In the genomic region with DNA sequence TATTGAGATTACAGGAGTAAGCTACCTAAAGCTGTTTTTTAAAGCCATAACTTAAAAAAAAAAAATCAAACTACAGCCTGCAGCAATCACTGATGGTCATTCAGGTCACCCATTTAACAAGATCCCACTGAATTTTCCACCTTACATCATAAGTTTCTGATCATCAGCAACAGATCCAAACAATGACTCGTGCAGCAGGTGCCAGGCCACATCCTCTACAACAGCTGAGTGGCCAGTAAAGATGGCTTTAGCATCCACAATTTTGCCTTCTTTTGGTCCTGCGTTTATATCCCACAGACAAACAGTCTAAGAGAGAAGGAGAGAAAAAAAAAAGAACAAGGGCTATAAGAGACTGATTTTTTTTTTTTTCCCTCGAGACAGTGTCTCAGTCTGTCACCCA, we compare ENCODE assay signal across 19 cellular contexts. TPM values are rescaled to one million over a fixed set of nuclear protein-coding genes. Genes with fewer than 3 reads are reported as not detected.
DNase-seq lines count a peak whose midpoint lies in the region; ATAC-seq and TF ChIP-seq lines count a peak whose summit lies in the region.
"Had no signal": no experiment of that assay in that cellular context is flagged by ENCODE, and none has a peak within 500 bp of the region (broad histone marks: within the 10 kb centered on the region; RNA-seq: fewer than 3 reads in every experiment).

No MANE protein-coding gene starts in this region.

- H3K9me3 Mint-ChIP-seq in activated naive CD4-positive, alpha-beta T cell treated with anti-CD3 and anti-CD28 coated beads for 36 hours: no peaks in the 10 kb centered on the region
- H3K9me3 Mint-ChIP-seq in activated naive CD4-positive, alpha-beta T cell treated with anti-CD3 and anti-CD28 coated beads, Interleukin-2, amount 10 ng/mL, durations not matched to agents 7 days and 5 days: no peaks in the 10 kb centered on the region
- H3K9me3 Mint-ChIP-seq in activated T-helper 17 cell treated with anti-CD3 and anti-CD28 coated beads, Interleukin-2, amount 50 U/mL, for 72 hours: no peaks in the 10 kb centered on the region
- H3K9me3 Mint-ChIP-seq in progenitor cell of endocrine pancreas (ENCODE audit: low read depth): peaks cover 7% of the 10 kb centered on the region

- 80% methylated on average over 1 of the region's 3 CpGs; no CpG with 5 or more reads in 1 of the 2 experiments for WGBS in IMR-90 (ENCODE audit: extremely low coverage in 2 of 2, insufficient read length in 1 of 2), 2 experiments

- H4K20me1 ChIP-seq in IMR-90 (ENCODE audit: insufficient read depth, low read length): peaks cover 11% of the 10 kb centered on the region; the same call in 1 of the 2 replicates

- H3K36me3 ChIP-seq in IMR-90 (ENCODE audit: control insufficient read depth, insufficient read depth, low read length): peaks cover 26% of the 10 kb centered on the region
- H3K36me3 ChIP-seq in effector memory CD4-positive, alpha-beta T cell (ENCODE audit: control insufficient read depth, insufficient read depth, low read length): peaks cover 27% of the 10 kb centered on the region

- no peak overlapping the region for H3K4ac ChIP-seq in IMR-90 (ENCODE audit: low read depth, low read length)

- no peaks in the 10 kb centered on the region for H3K4me1 ChIP-seq in IMR-90 (ENCODE audit: control insufficient read depth, insufficient read depth, low read length)
- no peaks in the 10 kb centered on the region for H3K4me1 ChIP-seq in effector memory CD4-positive, alpha-beta T cell (ENCODE audit: control insufficient read depth, insufficient read depth, low read length, poor library complexity, severe bottlenecking)

- peaks cover 9 to 20% of the 10 kb centered on the region in 2 experiments; a peak in 2 of 4 replicates for H3K79me1 ChIP-seq in IMR-90 (ENCODE audit: low read depth in 1 of 2, low read length in 2 of 2)

- H3K9ac ChIP-seq in IMR-90 (ENCODE audit: low read depth, low read length): no peak overlapping the region

- no peak overlapping the region for H4K5ac ChIP-seq in IMR-90 (ENCODE audit: low read depth, low read length)

- no peak for TF ChIP-seq RAD21 in IMR-90 (IDR thresholded peaks at IDR 0.05; ENCODE audit: low read length)

- H4K8ac ChIP-seq in IMR-90 (ENCODE audit: low read depth in 2 of 2, low read length in 2 of 2): no peak overlapping the region

- no peak overlapping the region for H3K18ac ChIP-seq in IMR-90 (ENCODE audit: low read depth, low read length)

- ATAC-seq in IMR-90 (ENCODE audit: low read depth) (no peak), HG03354 (IDR thresholded peaks at IDR 0.05; ENCODE audit: poor library complexity, severe bottlenecking, unreplicated experiment) (no peak)
- ATAC-seq in activated T-helper 17 cell treated with anti-CD3 and anti-CD28 coated beads, Interleukin-2, amount 50 U/mL, for 72 hours (replicated peaks): no peak

- peaks cover 52% of the 10 kb centered on the region for H3K36me3 Mint-ChIP-seq in activated naive CD4-positive, alpha-beta T cell treated with anti-CD3 and anti-CD28 coated beads for 36 hours (ENCODE audit: low read depth)
- H3K36me3 Mint-ChIP-seq in activated naive CD4-positive, alpha-beta T cell treated with anti-CD3 and anti-CD28 coated beads, Interleukin-2, amount 10 ng/mL, durations not matched to agents 7 days and 5 days: peaks cover 36% of the 10 kb centered on the region
- H3K36me3 Mint-ChIP-seq in activated T-helper 17 cell treated with anti-CD3 and anti-CD28 coated beads, Interleukin-2, amount 50 U/mL, for 72 hours (ENCODE audit: low read depth): peaks cover 100% of the 10 kb centered on the region
- H3K36me3 Mint-ChIP-seq in progenitor cell of endocrine pancreas (ENCODE audit: insufficient read depth): peaks cover 46% of the 10 kb centered on the region

- no peak overlapping the region for H2BK120ac ChIP-seq in IMR-90 (ENCODE audit: low read depth, low read length)

- TF ChIP-seq CTCF in IMR-90 (conservative IDR thresholded peaks at IDR 0.05; ENCODE audit: low read depth, low read length) (no peak), progenitor cell of endocrine pancreas (IDR thresholded peaks at IDR 0.05; ENCODE audit: unreplicated experiment) (no peak)

- no peak overlapping the region for H3K14ac ChIP-seq in IMR-90 (replicated peaks; ENCODE audit: low read depth, low read length)

- H3K9me3 ChIP-seq in IMR-90 (ENCODE audit: control insufficient read depth, insufficient read depth, low read length): peaks cover 2% of the 10 kb centered on the region
- no peaks in the 10 kb centered on the region for H3K9me3 ChIP-seq in effector memory CD4-positive, alpha-beta T cell (ENCODE audit: control insufficient read depth, low read length)

- H3K4me2 ChIP-seq in IMR-90 (ENCODE audit: low read depth, low read length): no peak overlapping the region

- CTCF ChIA-PET in activated naive CD4-positive, alpha-beta T cell treated with anti-CD3 and anti-CD28 coated beads for 36 hours (lab: Charles Lee): no interaction called here
- CTCF ChIA-PET in activated naive CD4-positive, alpha-beta T cell treated with anti-CD3 and anti-CD28 coated beads, Interleukin-2, amount 10 ng/mL, durations not matched to agents 7 days and 5 days (lab: Charles Lee): no interaction called here
- CTCF ChIA-PET in IMR-90 (lab: Yijun Ruan, JAX): interaction anchor here (0.6 kb wide), 1 partner anchor 103 kb away, joined by 3 read pairs; no protein-coding TSS in a partner anchor

- intact Hi-C loops in activated naive CD4-positive, alpha-beta T cell treated with anti-CD3 and anti-CD28 coated beads for 36 hours (cut with micrococcal nuclease): no loop called here
- intact Hi-C loops in IMR-90 (cut with micrococcal nuclease): no loop called here

- POLR2A ChIA-PET in IMR-90 (lab: Charles Lee; ENCODE audit: unreplicated experiment): no interaction called here

- no peak overlapping the region for H4K91ac ChIP-seq in IMR-90 (ENCODE audit: insufficient read depth, low read depth, low read length)

- dilution Hi-C loops in IMR-90 (cut with HindIII; ENCODE audit: low sequenced_read_pairs, unreplicated experiment): no loop called here

- H3K27ac Mint-ChIP-seq in activated naive CD4-positive, alpha-beta T cell treated with anti-CD3 and anti-CD28 coated beads for 36 hours: peak overlapping the region; percentile 69
- no peak overlapping the region for H3K27ac Mint-ChIP-seq in activated naive CD4-positive, alpha-beta T cell treated with anti-CD3 and anti-CD28 coated beads, Interleukin-2, amount 10 ng/mL, durations not matched to agents 7 days and 5 days
- H3K27ac Mint-ChIP-seq in activated T-helper 17 cell treated with anti-CD3 and anti-CD28 coated beads, Interleukin-2, amount 50 U/mL, for 72 hours: peak overlapping the region; percentile 68
- peak overlapping the region; percentile 57 for H3K27ac Mint-ChIP-seq in progenitor cell of endocrine pancreas

- no peak for TF ChIP-seq POLR2A in IMR-90 (IDR thresholded peaks at IDR 0.05; ENCODE audit: low read depth, low read length)

- H2AFZ ChIP-seq in IMR-90 (replicated peaks; ENCODE audit: low read length, poor library complexity): no peak overlapping the region

- no peak overlapping the region for H3K27ac ChIP-seq in IMR-90 (ENCODE audit: insufficient read depth, low read length)
- H3K27ac ChIP-seq in effector memory CD4-positive, alpha-beta T cell (ENCODE audit: insufficient read depth, low read length, poor library complexity, severe bottlenecking): no peak overlapping the region
- H3K27ac ChIP-seq: HL-60 had no signal

- H3K4me3 Mint-ChIP-seq in activated naive CD4-positive, alpha-beta T cell treated with anti-CD3 and anti-CD28 coated beads for 36 hours: no peak overlapping the region
- H3K4me3 Mint-ChIP-seq in activated naive CD4-positive, alpha-beta T cell treated with anti-CD3 and anti-CD28 coated beads, Interleukin-2, amount 10 ng/mL, durations not matched to agents 7 days and 5 days: no peak overlapping the region
- peak overlapping the region; percentile 48 for H3K4me3 Mint-ChIP-seq in activated T-helper 17 cell treated with anti-CD3 and anti-CD28 coated beads, Interleukin-2, amount 50 U/mL, for 72 hours
- H3K4me3 Mint-ChIP-seq in progenitor cell of endocrine pancreas (ENCODE audit: low read depth): no peak overlapping the region
- H3K4me3 Mint-ChIP-seq: H9 had no signal

- H3K27me3 Mint-ChIP-seq in activated naive CD4-positive, alpha-beta T cell treated with anti-CD3 and anti-CD28 coated beads for 36 hours (ENCODE audit: low read depth): no peaks in the 10 kb centered on the region
- H3K27me3 Mint-ChIP-seq in activated naive CD4-positive, alpha-beta T cell treated with anti-CD3 and anti-CD28 coated beads, Interleukin-2, amount 10 ng/mL, durations not matched to agents 7 days and 5 days: no peaks in the 10 kb centered on the region
- no peaks in the 10 kb centered on the region for H3K27me3 Mint-ChIP-seq in activated T-helper 17 cell treated with anti-CD3 and anti-CD28 coated beads, Interleukin-2, amount 50 U/mL, for 72 hours
- no peaks in the 10 kb centered on the region for H3K27me3 Mint-ChIP-seq in progenitor cell of endocrine pancreas

- no TSS peak for BruUV-seq in IMR-90 (replicated peaks; lab: Mats Ljungman, UMichigan)

- in situ Hi-C loops in IMR-90 (cut with MboI; ENCODE audit: low sequenced_read_pairs): no loop called here

- no peak overlapping the region for H3K56ac ChIP-seq in IMR-90 (ENCODE audit: extremely low read depth, insufficient read depth, low read length)

- H2BK15ac ChIP-seq in IMR-90 (ENCODE audit: low read depth, low read length): no peak overlapping the region

- DNase-seq in activated naive CD4-positive, alpha-beta T cell treated with anti-CD3 and anti-CD28 coated beads for 36 hours: no peak
- no peak for DNase-seq in activated naive CD4-positive, alpha-beta T cell treated with anti-CD3 and anti-CD28 coated beads, Interleukin-2, amount 10 ng/mL, durations not matched to agents 7 days and 5 days
- DNase-seq in IMR-90 (peak; percentile 46), progenitor cell of endocrine pancreas (ENCODE audit: low spot score, unreplicated experiment) (no peak), DMS 273 treated with DMSO at 0.1 percent for 48 hours (lab: John Stamatoyannopoulos, UW) (no peak)
- DNase-seq in effector memory CD4-positive, alpha-beta T cell: no peak
- DNase-seq: ACHN, C1 segment of cervical spinal cord, DND-41, H9, MV-4-11, NCI-H1694 treated with DMSO at 0.1 percent for 48 hours, NCI-H2107, NCI-H510A treated with DMSO at 0.1 percent for 48 hours, NCI-H774, Right ventricle myocardium superior had no signal

- H3K4me1 Mint-ChIP-seq in activated naive CD4-positive, alpha-beta T cell treated with anti-CD3 and anti-CD28 coated beads for 36 hours (ENCODE audit: low read depth): peaks cover 49% of the 10 kb centered on the region
- H3K4me1 Mint-ChIP-seq in activated naive CD4-positive, alpha-beta T cell treated with anti-CD3 and anti-CD28 coated beads, Interleukin-2, amount 10 ng/mL, durations not matched to agents 7 days and 5 days: peaks cover 7% of the 10 kb centered on the region
- peaks cover under 1% of the 10 kb centered on the region for H3K4me1 Mint-ChIP-seq in activated T-helper 17 cell treated with anti-CD3 and anti-CD28 coated beads, Interleukin-2, amount 50 U/mL, for 72 hours
- no peaks in the 10 kb centered on the region for H3K4me1 Mint-ChIP-seq in progenitor cell of endocrine pancreas (ENCODE audit: low read depth)

- H3K4me3 ChIP-seq in IMR-90 (ENCODE audit: insufficient read depth, low read depth, low read length): no peak overlapping the region
- no peak overlapping the region for H3K4me3 ChIP-seq in effector memory CD4-positive, alpha-beta T cell (ENCODE audit: insufficient read depth, low read depth, low read length, poor library complexity, severe bottlenecking)

- H3K9me1 ChIP-seq in IMR-90 (ENCODE audit: insufficient read depth, low read length): 0 out of 2 replicates have a peak, but pooled peaks cover 3% of the 10 kb centered on the region

- H3K23ac ChIP-seq in IMR-90 (ENCODE audit: low read depth, low read length): no peak overlapping the region

- no peak overlapping the region for H2AK9ac ChIP-seq in IMR-90 (replicated peaks; ENCODE audit: low read depth, low read length, poor library complexity)

- H2BK20ac ChIP-seq in IMR-90 (ENCODE audit: low read depth, low read length): no peak overlapping the region

- no peak overlapping the region for H2BK5ac ChIP-seq in IMR-90 (ENCODE audit: low read depth, low read length, poor library complexity, severe bottlenecking)

- no peaks in the 10 kb centered on the region for H3K27me3 ChIP-seq in IMR-90 (ENCODE audit: control insufficient read depth, insufficient read depth, low read length)
- no peaks in the 10 kb centered on the region for H3K27me3 ChIP-seq in effector memory CD4-positive, alpha-beta T cell (replicated peaks; ENCODE audit: control insufficient read depth, insufficient read depth, low read length, poor library complexity, severe bottlenecking)

- no peak overlapping the region for H2AK5ac ChIP-seq in IMR-90 (ENCODE audit: low read depth, low read length)

RNA-seq across cellular contexts. Expression of a gene that starts 16.6 kb away (rescaled TPM):
- 100 to 1,000 TPM; 213 to 228 TPM for total RNA-seq in activated naive CD4-positive, alpha-beta T cell treated with anti-CD3 and anti-CD28 coated beads for 36 hours
- 132 and 147 TPM in 2 replicates for total RNA-seq in IMR-90 (2012; rRNA removed)
- polyA plus RNA-seq in IMR-90 (2012; rRNA removed): 116 and 149 TPM in 2 replicates
- polyA plus RNA-seq in IMR-90 (2012; cell fraction: cytosol; rRNA removed): 44.7 and 152 TPM in 2 replicates
- 23.9 and 112 TPM in 2 replicates for polyA plus RNA-seq in IMR-90 (2012; cell fraction: nucleus; rRNA removed; ENCODE audit: low replicate concordance)
- total RNA-seq in activated T-helper 17 cell treated with anti-CD3 and anti-CD28 coated beads, Interleukin-2, amount 50 U/mL, for 72 hours: 100 to 1,000 TPM; 159 to 187 TPM
- total RNA-seq in progenitor cell of endocrine pancreas: 234 and 235 TPM in 2 replicates
